ENCODE assay signal across 28 cellular contexts in the genomic region with DNA sequence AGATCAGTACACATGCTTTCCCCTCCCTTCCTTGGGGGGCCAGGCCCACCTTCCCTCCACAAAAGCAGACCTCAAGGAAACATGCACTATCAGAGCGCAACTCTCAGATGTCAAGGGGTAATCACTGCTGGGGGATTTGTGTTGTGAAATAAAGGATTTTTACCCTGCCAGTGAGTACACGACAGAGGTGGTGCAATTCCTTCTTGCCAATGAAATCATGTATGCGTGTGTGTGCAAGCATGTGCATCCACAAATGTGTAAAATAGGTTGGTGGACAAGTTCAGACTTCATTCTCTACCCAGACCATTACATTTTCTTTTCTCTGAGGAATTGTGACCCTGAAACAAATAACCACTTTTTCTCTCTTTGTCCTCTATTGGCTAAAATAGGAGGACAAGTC. TPM values are rescaled to one million over a fixed set of nuclear protein-coding genes. Genes with fewer than 3 reads are reported as not detected.
DNase-seq lines count a peak whose midpoint lies in the region; ATAC-seq, FAIRE-seq and TF ChIP-seq lines count a peak whose summit lies in the region.
"Had no signal": no experiment of that assay in that cellular context is flagged by ENCODE, and none has a peak within 500 bp of the region (broad histone marks: within the 10 kb centered on the region; RNA-seq: fewer than 3 reads in every experiment).

No MANE protein-coding gene starts in this region.

- H3K36me3 ChIP-seq in GM23338 (ENCODE audit: insufficient read depth), result no peaks in the 10 kb centered on the region
- no peaks in the 10 kb centered on the region for H3K36me3 ChIP-seq in WERI-Rb-1
- H3K36me3 ChIP-seq in H1 (ENCODE audit: control insufficient read depth in 2 of 4, insufficient read depth in 4 of 4, low read length in 3 of 4), result no peaks in the 10 kb centered on the region
- H3K36me3 ChIP-seq in mesendoderm (ENCODE audit: control insufficient read depth, insufficient read depth, low read length), result no peaks in the 10 kb centered on the region
- H3K36me3 ChIP-seq: BE2C; BLaER1 treated with 17β-estradiol and CSF1 and Interleukin-3, amounts not matched to agents 10 nM and 100 nM had no signal

- H3K9ac ChIP-seq in H1 (replicated peaks in 1 of 4; ENCODE audit: extremely low read depth in 1 of 4, low read depth in 3 of 4, low read length in 3 of 4) (no peak overlapping the region), mesendoderm (ENCODE audit: low read length) (no peak overlapping the region)
- H3K9ac ChIP-seq: BLaER1 treated with 17β-estradiol and CSF1 and Interleukin-3, amounts not matched to agents 10 nM and 100 nM had no signal

- no peaks in the 10 kb centered on the region for H3K23me2 ChIP-seq in H1 (ENCODE audit: low read depth, low read length)

- H3K4me2 ChIP-seq in GM23338, result no peak overlapping the region
- H3K4me2 ChIP-seq in H1 (ENCODE audit: insufficient read depth in 1 of 2, low read depth in 2 of 2, low read length in 2 of 2), result no peak overlapping the region
- H3K4me2 ChIP-seq in mesendoderm (ENCODE audit: low read length), result no peak overlapping the region
- H3K4me2 ChIP-seq: A549; BLaER1 treated with 17β-estradiol and CSF1 and Interleukin-3, amounts not matched to agents 10 nM and 100 nM had no signal

- no peak for ATAC-seq in GM23338
- ATAC-seq in HG03108 (IDR thresholded peaks at IDR 0.05; ENCODE audit: unreplicated experiment), result no peak
- no peak for ATAC-seq in T-cell (replicated peaks in 1 of 4)
- ATAC-seq: A549 had no signal

- no peak overlapping the region for H2BK12ac ChIP-seq in H1 (ENCODE audit: low read depth, low read length)

- no peaks in the 10 kb centered on the region for H3K79me2 ChIP-seq in GM23338 (replicated peaks; ENCODE audit: insufficient read depth)
- no peaks in the 10 kb centered on the region for H3K79me2 ChIP-seq in H1 (ENCODE audit: control insufficient read depth in 1 of 2, insufficient read depth in 2 of 2, low read length in 2 of 2)
- no peaks in the 10 kb centered on the region for H3K79me2 ChIP-seq in mesendoderm (ENCODE audit: control insufficient read depth, insufficient read depth, low read length)

- H2BK5ac ChIP-seq in H1 (ENCODE audit: low read depth, low read length) (no peak overlapping the region), mesendoderm (ENCODE audit: low read length) (no peak overlapping the region)

- no peak for TF ChIP-seq CTCF in GM23338 (conservative IDR thresholded peaks at IDR 0.05; ENCODE audit: low read depth in 2 of 2)
- no peak for TF ChIP-seq CTCF in WERI-Rb-1 (IDR thresholded peaks at IDR 0.05; ENCODE audit: low read depth, low read length)
- no peak for TF ChIP-seq CTCF in H1 (IDR thresholded peaks at IDR 0.05; ENCODE audit: control extremely low read depth in 1 of 3, insufficient read depth in 1 of 3, low read depth in 1 of 3, low read length in 3 of 3)

- H3K23ac ChIP-seq in H1 (ENCODE audit: insufficient read length), result peak overlapping the region; percentile 77
- H3K23ac ChIP-seq in mesendoderm (ENCODE audit: low read length), result peak overlapping the region; percentile 32

- H2BK15ac ChIP-seq in H1 (ENCODE audit: low read length) (no peak overlapping the region), mesendoderm (replicated peaks; ENCODE audit: low read depth) (no peak overlapping the region)

- no peak overlapping the region for H3K18ac ChIP-seq in H1 (ENCODE audit: extremely low read depth, low read length)
- H3K18ac ChIP-seq in mesendoderm (ENCODE audit: low read length), result no peak overlapping the region

- no peaks in the 10 kb centered on the region for H3K9me3 Mint-ChIP-seq in GM23338
- H3K9me3 Mint-ChIP-seq in T-cell, result no peaks in the 10 kb centered on the region
- H3K9me3 Mint-ChIP-seq: CD14-positive monocyte; CD4-positive, alpha-beta T cell; CD8-positive, alpha-beta memory T cell had no signal

- peaks cover 9% of the 10 kb centered on the region; the same call in 1 of the 2 replicates for H3K4me1 ChIP-seq in GM23338 (ENCODE audit: insufficient read depth)
- no peaks in the 10 kb centered on the region; a peak in 1 of 7 replicates for H3K4me1 ChIP-seq in H1 (replicated peaks in 1 of 4; ENCODE audit: control insufficient read depth in 3 of 4, insufficient read depth in 4 of 4, low read length in 3 of 4)
- no peaks in the 10 kb centered on the region for H3K4me1 ChIP-seq in mesendoderm (ENCODE audit: control insufficient read depth, low read depth, low read length)

- peak overlapping the region; percentile 50; the same call in 1 of the 2 replicates for H2AFZ ChIP-seq in GM23338
- H2AFZ ChIP-seq in H1 (ENCODE audit: low read length), result no peak overlapping the region

- no peak for TF ChIP-seq EP300 in H1 (IDR thresholded peaks at IDR 0.05; ENCODE audit: borderline replicate concordance in 1 of 2, low read depth in 2 of 2, low read length in 2 of 2)

- H3K4ac ChIP-seq in H1 (replicated peaks; ENCODE audit: insufficient read length, low read depth, low read length), result no peak overlapping the region
- H3K4ac ChIP-seq in mesendoderm (ENCODE audit: low read depth, low read length), result no peak overlapping the region

- H3K9me3 ChIP-seq in WERI-Rb-1 (ENCODE audit: severe bottlenecking), result no peaks in the 10 kb centered on the region
- H3K9me3 ChIP-seq in H1 (ENCODE audit: insufficient read depth in 2 of 2, low read depth in 1 of 2, low read length in 1 of 2), result no peaks in the 10 kb centered on the region
- H3K9me3 ChIP-seq: A549; BE2C; BLaER1 treated with 17β-estradiol and CSF1 and Interleukin-3, amounts not matched to agents 10 nM and 100 nM had no signal

- H3K4me3 ChIP-seq in GM23338 (no peak overlapping the region), WERI-Rb-1 (ENCODE audit: low read depth, low read length) (no peak overlapping the region), H1 (ENCODE audit: extremely low read depth in 1 of 4, insufficient read depth in 2 of 4, low read depth in 3 of 4, low read length in 4 of 4) (no peak overlapping the region), mesendoderm (ENCODE audit: low read length) (no peak overlapping the region)
- H3K4me3 ChIP-seq: A549; BLaER1 treated with 17β-estradiol and CSF1 and Interleukin-3, amounts not matched to agents 10 nM and 100 nM had no signal

- TF ChIP-seq POLR2A in H1 (IDR thresholded peaks at IDR 0.05; ENCODE audit: control extremely low read depth in 1 of 2, low read depth in 2 of 2, low read length in 2 of 2), result no peak

- H3K27me3 Mint-ChIP-seq in GM23338 (ENCODE audit: insufficient read depth, low read depth, poor library complexity) (peaks cover 2% of the 10 kb centered on the region), T-cell (peaks cover 22 to 27% of the 10 kb centered on the region in 2 donors)

- H3K27ac Mint-ChIP-seq in GM23338 (no peak overlapping the region), T-cell (no peak overlapping the region)
- H3K27ac Mint-ChIP-seq: CD4-positive, alpha-beta T cell; CD8-positive, alpha-beta memory T cell had no signal

- H2BK20ac ChIP-seq in H1 (ENCODE audit: low read length), result no peak overlapping the region

- no peaks in the 10 kb centered on the region for H3K9me2 ChIP-seq in GM23338 (ENCODE audit: insufficient read depth)

- 80% methylated on average over 3 of the region's 3 CpGs; no CpG with 5 or more reads in 1 of the 2 experiments for WGBS in H1 (ENCODE audit: extremely low coverage in 1 of 2, insufficient coverage in 1 of 2, insufficient read length in 1 of 2, insufficient replicate concordance in 2 of 2, low coverage in 1 of 2, low lambda C conversion rate in 2 of 2, missing lambda C conversion rate in 1 of 2), 2 experiments
- no CpG with 5 or more reads among the region's 3 CpGs for WGBS in mesendoderm (ENCODE audit: extremely low coverage, insufficient coverage, low lambda C conversion rate)

- H3K4me1 Mint-ChIP-seq in GM23338 (peaks cover 23% of the 10 kb centered on the region), T-cell (no peaks in the 10 kb centered on the region)
- H3K4me1 Mint-ChIP-seq: CD8-positive, alpha-beta memory T cell had no signal

- H3F3A ChIP-seq in GM23338 (replicated peaks; ENCODE audit: low read depth), result 0 out of 2 replicates have a peak, but pooled peaks cover 1% of the 10 kb centered on the region

- no peak overlapping the region for H2AK5ac ChIP-seq in H1 (ENCODE audit: low read depth, low read length)
- no peak overlapping the region for H2AK5ac ChIP-seq in mesendoderm (ENCODE audit: low read length)

- H4K91ac ChIP-seq in H1 (replicated peaks; ENCODE audit: insufficient read length, low read length), result no peak overlapping the region

- H3K27me3 ChIP-seq in GM23338 (ENCODE audit: insufficient read depth) (no peaks in the 10 kb centered on the region), WERI-Rb-1 (ENCODE audit: insufficient read depth, low read depth, severe bottlenecking) (no peaks in the 10 kb centered on the region), H1 (replicated peaks in 1 of 4; ENCODE audit: control insufficient read depth in 3 of 4, extremely low read depth in 1 of 4, insufficient read depth in 3 of 4, low read length in 3 of 4) (no peaks in the 10 kb centered on the region), mesendoderm (ENCODE audit: insufficient read depth, low read length, poor library complexity) (no peaks in the 10 kb centered on the region)
- H3K27me3 ChIP-seq: BE2C; BLaER1 treated with 17β-estradiol and CSF1 and Interleukin-3, amounts not matched to agents 10 nM and 100 nM had no signal

- H4K5ac ChIP-seq in H1 (ENCODE audit: insufficient read length, low read depth, low read length), result no peak overlapping the region
- no peak overlapping the region for H4K5ac ChIP-seq in mesendoderm (ENCODE audit: low read length)

- H4K8ac ChIP-seq in H1 (ENCODE audit: extremely low read depth, insufficient read depth, low read length) (no peak overlapping the region), mesendoderm (ENCODE audit: low read depth, low read length) (no peak overlapping the region)

- H3K27ac ChIP-seq in GM23338 (ENCODE audit: low read depth) (no peak overlapping the region), WERI-Rb-1 (peak overlapping the region; percentile 35), H1 (ENCODE audit: low read depth, low read length) (no peak overlapping the region), mesendoderm (ENCODE audit: low read depth, low read length) (no peak overlapping the region)
- H3K27ac ChIP-seq: A549; BLaER1 treated with 17β-estradiol and CSF1 and Interleukin-3, amounts not matched to agents 10 nM and 100 nM had no signal

- H4K20me1 ChIP-seq in GM23338 (replicated peaks; ENCODE audit: insufficient read depth) (no peaks in the 10 kb centered on the region), H1 (replicated peaks in 1 of 2; ENCODE audit: control insufficient read depth in 1 of 2, insufficient read depth in 2 of 2, low read length in 2 of 2) (no peaks in the 10 kb centered on the region)
- H4K20me1 ChIP-seq: BLaER1 treated with 17β-estradiol and CSF1 and Interleukin-3, amounts not matched to agents 10 nM and 100 nM had no signal

- DNase-seq in GM23338 (ENCODE audit: low spot score) (no peak), WERI-Rb-1 (no peak), H1 (ENCODE audit: low read depth in 1 of 2, low spot score in 2 of 2) (no peak), mesendoderm (no peak), NAMALWA (ENCODE audit: low spot score) (no peak), hepatic stellate cell (ENCODE audit: low spot score) (no peak), T-cell (no peak)
- DNase-seq: 8988T; ACHN; AML-193; BE2C; Calu3; CD4-positive, alpha-beta T cell; CD8-positive, alpha-beta memory T cell; COR-L47; DMS53; DMS79 treated with DMSO at 0.1 percent for 48 hours; GF-D8; GOT3; H7; HCEC 1CT had no signal

- POLR2A ChIA-PET in H1 (lab: Charles Lee; ENCODE audit: partially characterized antibody), result no interaction called here
- POLR2A ChIA-PET in T-cell (lab: Charles Lee), result no interaction called here

- no peaks in the 10 kb centered on the region for H3K36me3 Mint-ChIP-seq in GM23338 (ENCODE audit: low read depth)
- H3K36me3 Mint-ChIP-seq in T-cell, result no peaks in the 10 kb centered on the region
- H3K36me3 Mint-ChIP-seq: CD14-positive monocyte had no signal

- H3K79me1 ChIP-seq in H1 (ENCODE audit: low read depth, low read length) (no peaks in the 10 kb centered on the region), mesendoderm (ENCODE audit: low read length) (no peaks in the 10 kb centered on the region)

- H3K14ac ChIP-seq in H1 (ENCODE audit: insufficient read length), result no peak overlapping the region

- no peak for FAIRE-seq in H1 (lab: Jason Lieb, UNC)
- FAIRE-seq: A549, GM12891, GM18507 had no signal

- H3K56ac ChIP-seq in H1 (replicated peaks; ENCODE audit: insufficient read length, low read depth, low read length) (no peak overlapping the region), mesendoderm (ENCODE audit: low read length) (no peak overlapping the region)

- CTCF ChIA-PET in H1 (lab: Charles Lee; ENCODE audit: partially characterized antibody) (interaction anchor here (0.9 to 1.4 kb wide), 3 partner anchors 9 to 296 kb away, joined by 3 read pairs; no protein-coding TSS in a partner anchor), T-cell (lab: Charles Lee) (no interaction called here)

- H3K4me3 Mint-ChIP-seq in GM23338 (no peak overlapping the region), T-cell (no peak overlapping the region)
- H3K4me3 Mint-ChIP-seq: CD14-positive monocyte; CD4-positive, alpha-beta T cell; CD8-positive, alpha-beta memory T cell had no signal

- TF ChIP-seq RAD21 in H1 (IDR thresholded peaks at IDR 0.05 in 1 of 2, conservative IDR thresholded peaks at IDR 0.05 in 1 of 2; ENCODE audit: low read depth in 2 of 2, low read length in 2 of 2), result no peak

- H2BK120ac ChIP-seq in H1 (replicated peaks; ENCODE audit: low read depth, low read length), result no peak overlapping the region
- no peak overlapping the region for H2BK120ac ChIP-seq in mesendoderm (ENCODE audit: low read depth, low read length)

RNA-seq across cellular contexts. Expression of gene NOS1AP, which starts 9.8 kb away (rescaled TPM):
- 3.5 and 5.8 TPM in 2 replicates for total RNA-seq in GM23338 (2014; rRNA removed; shearing (Covaris generic))
- polyA plus RNA-seq in GM23338 (2016; fragmentation: Nextera tagmentation; extraction: Ambion mirVana) (5.8 and 6.6 TPM in 2 replicates), H1 (2011; rRNA removed) (2.4 and 4.9 TPM in 2 replicates)
- total RNA-seq in H1 (2021; fragmentation: NEBNext Ultra II Directional; extraction: Animal tissue kit (Norgen Biotek cat#: 25700)), result 11.4 and 12.1 TPM in 2 replicates
- polyA plus RNA-seq in H1 (2011; cell fraction: cytosol; rRNA removed), result 2.4 TPM
- polyA plus RNA-seq in H1 (2011; cell fraction: nucleus; rRNA removed), result 9.6 TPM
- 5.1 to 7.5 TPM (median 5.5 TPM) in 4 replicates for polyA plus RNA-seq in H1 (2012, experiment 1 of 2)
- polyA plus RNA-seq in H1 (2012, experiment 2 of 2), result 3.4 TPM
- 4.1 TPM for polyA plus RNA-seq in H1 (2013, experiment 1 of 2)
- polyA plus RNA-seq in H1 (2013, experiment 2 of 2), result 4.1 TPM
- polyA minus RNA-seq in H1 (2011; rRNA and poly(A)+ RNA removed), result 5.8 and 8.0 TPM in 2 replicates
- 10.8 TPM for polyA minus RNA-seq in H1 (2011; cell fraction: cytosol; rRNA and poly(A)+ RNA removed)
- 30.6 TPM for polyA minus RNA-seq in H1 (2011; cell fraction: nucleus; rRNA and poly(A)+ RNA removed)
- polyA plus RNA-seq in mesendoderm (2013, experiment 1 of 2), result 10.6 TPM
- polyA plus RNA-seq in mesendoderm (2013, experiment 2 of 2), result 10.8 TPM
- total RNA-seq in T-cell, result under 1 TPM in 3 of 5 donors, not detected in 2; 0.07 to 0.16 (median 0.09) TPM
- total RNA-seq: CD4-positive, alpha-beta T cell had no signal
- polyA plus RNA-seq: CD14-positive monocyte; CD8-positive, alpha-beta memory T cell had no signal

RNA-seq across cellular contexts. Expression of gene OLFML2B, which starts 36.1 kb away (rescaled TPM):
- 3.7 and 4.3 TPM in 2 replicates for total RNA-seq in GM23338 (2014; rRNA removed; shearing (Covaris generic))
- polyA plus RNA-seq in GM23338 (2016; fragmentation: Nextera tagmentation; extraction: Ambion mirVana) (2.0 and 2.9 TPM in 2 replicates), H1 (2011; rRNA removed) (6.5 and 7.8 TPM in 2 replicates)
- 8.4 and 10.4 TPM in 2 replicates for total RNA-seq in H1 (2021; fragmentation: NEBNext Ultra II Directional; extraction: Animal tissue kit (Norgen Biotek cat#: 25700))
- polyA plus RNA-seq in H1 (2011; cell fraction: cytosol; rRNA removed), result 4.4 TPM
- 8.2 TPM for polyA plus RNA-seq in H1 (2011; cell fraction: nucleus; rRNA removed)
- 8.7 to 11.2 TPM (median 10.2 TPM) in 4 replicates for polyA plus RNA-seq in H1 (2012, experiment 1 of 2)
- 5.0 TPM for polyA plus RNA-seq in H1 (2012, experiment 2 of 2)
- polyA plus RNA-seq in H1 (2013, experiment 1 of 2), result 17.4 TPM
- polyA plus RNA-seq in H1 (2013, experiment 2 of 2), result 14.7 TPM
- polyA minus RNA-seq in H1 (2011; rRNA and poly(A)+ RNA removed), result 4.4 and 10.8 TPM in 2 replicates
- polyA minus RNA-seq in H1 (2011; cell fraction: cytosol; rRNA and poly(A)+ RNA removed), result 4.8 TPM
- 3.3 TPM for polyA minus RNA-seq in H1 (2011; cell fraction: nucleus; rRNA and poly(A)+ RNA removed)
- polyA plus RNA-seq in mesendoderm (2013, experiment 1 of 2), result 2.4 TPM
- polyA plus RNA-seq in mesendoderm (2013, experiment 2 of 2), result 2.8 TPM
- total RNA-seq in T-cell, result not detected
- total RNA-seq: Calu3, G401 had no signal
- polyA plus RNA-seq: CD8-positive, alpha-beta memory T cell had no signal
